ENCODE assay signal across 27 cellular contexts in the genomic region with DNA sequence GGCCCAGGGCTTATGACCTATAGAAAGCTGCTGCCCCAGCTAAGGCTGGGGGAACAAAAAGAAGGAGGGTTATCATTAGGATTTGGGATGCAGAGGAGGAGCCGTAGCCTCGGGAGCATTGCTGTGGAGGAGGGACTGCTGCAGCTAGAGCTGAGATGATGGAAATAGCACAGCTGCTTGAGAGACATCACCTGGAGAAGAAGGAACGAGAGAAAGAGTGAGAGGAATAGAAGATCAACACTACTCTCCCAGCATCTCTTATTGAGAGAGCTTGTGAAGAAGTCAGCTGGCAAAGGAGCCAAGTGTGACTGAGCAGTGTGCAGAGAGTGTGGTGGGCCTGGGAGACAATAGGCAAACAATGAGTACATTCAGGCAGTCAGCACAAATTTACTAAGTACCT.
"Had no signal": no experiment of that assay in that cellular context is flagged by ENCODE, and none has a peak within 500 bp of the region (broad histone marks: within the 10 kb centered on the region; RNA-seq: fewer than 3 reads in every experiment).

No MANE protein-coding gene starts in this region.

- ATAC-seq: activated CD8-positive, alpha-beta memory T cell treated with anti-CD3 and anti-CD28 coated beads, Interleukin-2, amount 10 ng/mL, durations not matched to agents 7 days and 5 days; K562; T-helper 17 cell had no signal

- DNase-seq: activated B cell treated with CpG ODN at 0.5 μM for 24 hours; activated CD4-positive, alpha-beta T cell treated with anti-CD3 and anti-CD28 coated beads for 1 hour; activated CD4-positive, alpha-beta T cell treated with anti-CD3 and anti-CD28 coated beads, Interleukin-2, amount 10 ng/mL, durations not matched to agents 24 days and 14 days; activated CD4-positive, alpha-beta T cell treated with anti-CD3 and anti-CD28 coated beads, Interleukin-2, amount 50 U/mL, for 48 hours; activated CD8-positive, alpha-beta memory T cell treated with anti-CD3 and anti-CD28 coated beads, Interleukin-2, amount 10 ng/mL, durations not matched to agents 7 days and 5 days; activated effector memory CD4-positive, alpha-beta T cell treated with Interleukin-2 at 50 U/mL for 16 hours; activated naive CD4-positive, alpha-beta T cell; activated T-cell treated with anti-CD3 and anti-CD28 coated beads, Interleukin-2, amount 50 U/mL, for 24 hours; amygdala; Karpas-422; MM.1S; NCI-H1105; NCI-H1436 treated with DMSO at 0.1 percent for 48 hours; NCI-H1930; NCI-H446; NCI-H524; PC-9; SHP77 treated with DMSO at 0.1 percent for 48 hours; T-helper 17 cell; T-helper 9 cell had no signal

- H3K4me1 Mint-ChIP-seq: activated B cell treated with CpG ODN at 0.5 μM for 24 hours; activated CD4-positive, alpha-beta T cell treated with anti-CD3 and anti-CD28 coated beads, Interleukin-2, amount 10 ng/mL, durations not matched to agents 24 days and 14 days; activated CD8-positive, alpha-beta memory T cell treated with anti-CD3 and anti-CD28 coated beads, Interleukin-2, amount 10 ng/mL, durations not matched to agents 7 days and 5 days; activated naive CD4-positive, alpha-beta T cell treated with anti-CD3 and anti-CD28 coated beads, Interleukin-2, amount 50 U/mL, for 24 hours; central memory CD8-positive, alpha-beta T cell had no signal

- H3K9me3 Mint-ChIP-seq: activated B cell treated with CpG ODN at 0.5 μM for 24 hours; activated CD4-positive, alpha-beta T cell treated with anti-CD3 and anti-CD28 coated beads, Interleukin-2, amount 10 ng/mL, durations not matched to agents 24 days and 14 days; activated naive CD4-positive, alpha-beta T cell treated with anti-CD3 and anti-CD28 coated beads, Interleukin-2, amount 50 U/mL, for 24 hours; activated T-cell treated with anti-CD3 and anti-CD28 coated beads, Interleukin-2, amount 50 U/mL, for 24 hours; activated T-helper 1 cell treated with anti-CD3 and anti-CD28 coated beads, Interleukin-12 subunit alpha, Interleukin-12 subunit beta, Interleukin-2, Interleukin-4 antibody, amounts not matched to agents 30 ng/mL and 10 ng/mL and 1 ng/mL, durations not matched to agents 14 hours and 24 hours and 36 hours; brain; central memory CD8-positive, alpha-beta T cell had no signal

- H3K36me3 Mint-ChIP-seq: activated CD8-positive, alpha-beta memory T cell treated with anti-CD3 and anti-CD28 coated beads, Interleukin-2, amount 10 ng/mL, durations not matched to agents 7 days and 5 days; brain had no signal

- H2AFZ ChIP-seq: PC-9 had no signal

- H3K4me3 ChIP-seq: K562, PC-9 had no signal

- FAIRE-seq: astrocyte, K562, TTC549 had no signal

- H3K27me3 Mint-ChIP-seq: activated B cell treated with CpG ODN at 0.5 μM for 24 hours; activated CD4-positive, alpha-beta T cell treated with anti-CD3 and anti-CD28 coated beads, Interleukin-2, amount 10 ng/mL, durations not matched to agents 24 days and 14 days; activated CD8-positive, alpha-beta memory T cell treated with anti-CD3 and anti-CD28 coated beads, Interleukin-2, amount 10 ng/mL, durations not matched to agents 7 days and 5 days; activated naive CD4-positive, alpha-beta T cell treated with anti-CD3 and anti-CD28 coated beads, Interleukin-2, amount 50 U/mL, for 24 hours; activated T-cell treated with anti-CD3 and anti-CD28 coated beads, Interleukin-2, amount 50 U/mL, for 24 hours; central memory CD8-positive, alpha-beta T cell; T-helper 17 cell had no signal

- H3K4me2 ChIP-seq: PC-9 had no signal

- H3K27ac Mint-ChIP-seq: activated B cell treated with CpG ODN at 0.5 μM for 24 hours; activated CD4-positive, alpha-beta T cell treated with anti-CD3 and anti-CD28 coated beads, Interleukin-2, amount 10 ng/mL, durations not matched to agents 24 days and 14 days; activated CD8-positive, alpha-beta memory T cell treated with anti-CD3 and anti-CD28 coated beads, Interleukin-2, amount 10 ng/mL, durations not matched to agents 7 days and 5 days; activated naive CD4-positive, alpha-beta T cell treated with anti-CD3 and anti-CD28 coated beads, Interleukin-2, amount 50 U/mL, for 24 hours; activated T-cell treated with anti-CD3 and anti-CD28 coated beads, Interleukin-2, amount 50 U/mL, for 24 hours; activated T-helper 1 cell treated with anti-CD3 and anti-CD28 coated beads, Interleukin-12 subunit alpha, Interleukin-12 subunit beta, Interleukin-2, Interleukin-4 antibody, amounts not matched to agents 30 ng/mL and 10 ng/mL and 1 ng/mL, durations not matched to agents 14 hours and 24 hours and 36 hours; brain had no signal

- H3K27ac ChIP-seq: PC-9 had no signal

- H3K4me3 Mint-ChIP-seq: activated B cell treated with CpG ODN at 0.5 μM for 24 hours; activated CD4-positive, alpha-beta T cell treated with anti-CD3 and anti-CD28 coated beads, Interleukin-2, amount 10 ng/mL, durations not matched to agents 24 days and 14 days; activated CD8-positive, alpha-beta memory T cell treated with anti-CD3 and anti-CD28 coated beads, Interleukin-2, amount 10 ng/mL, durations not matched to agents 7 days and 5 days; activated naive CD4-positive, alpha-beta T cell treated with anti-CD3 and anti-CD28 coated beads, Interleukin-2, amount 50 U/mL, for 24 hours; activated T-cell treated with anti-CD3 and anti-CD28 coated beads, Interleukin-2, amount 50 U/mL, for 24 hours; activated T-helper 1 cell treated with anti-CD3 and anti-CD28 coated beads, Interleukin-12 subunit alpha, Interleukin-12 subunit beta, Interleukin-2, Interleukin-4 antibody, amounts not matched to agents 30 ng/mL and 10 ng/mL and 1 ng/mL, durations not matched to agents 14 hours and 24 hours and 36 hours; brain; central memory CD8-positive, alpha-beta T cell; T-helper 17 cell had no signal
